Comparison of ENCODE assay signal across 16 cellular contexts in genomic region chr6:55512904-55513303, GRCh38.
"Had no signal": no experiment of that assay in that cellular context is flagged by ENCODE, and none has a peak within 500 bp of the region (broad histone marks: within the 10 kb centered on the region; RNA-seq: fewer than 3 reads in every experiment).

No MANE protein-coding gene starts in this region.

- H3K79me2 ChIP-seq: hepatocyte had no signal

- H3K4me2 ChIP-seq: hepatocyte had no signal

- H3K36me3 Mint-ChIP-seq: activated naive CD4-positive, alpha-beta T cell treated with anti-CD3 and anti-CD28 coated beads, Interleukin-2, amount 50 U/mL, for 72 hours; naive B cell had no signal

- H3K36me3 ChIP-seq: left lung, pancreas, sigmoid colon, spleen, vagina had no signal

- H3K4me1 ChIP-seq: body of pancreas, left lung, pancreas, sigmoid colon, spleen, vagina had no signal

- H3K4me3 ChIP-seq: body of pancreas, hepatocyte, left lung, pancreas, sigmoid colon, spleen, vagina had no signal

- H3K27ac Mint-ChIP-seq: activated CD4-positive, alpha-beta T cell treated with anti-CD3 and anti-CD28 coated beads, Interleukin-2, amount 10 ng/mL, durations not matched to agents 7 days and 5 days; activated naive CD4-positive, alpha-beta T cell treated with anti-CD3 and anti-CD28 coated beads, Interleukin-2, amount 50 U/mL, for 72 hours; activated T-cell treated with anti-CD3 and anti-CD28 coated beads, Interleukin-2, amount 50 U/mL, for 72 hours; naive B cell had no signal

- H3K27me3 Mint-ChIP-seq: activated CD4-positive, alpha-beta T cell treated with anti-CD3 and anti-CD28 coated beads, Interleukin-2, amount 10 ng/mL, durations not matched to agents 7 days and 5 days; naive B cell had no signal

- H3K27ac ChIP-seq: body of pancreas, hepatocyte, left lung, pancreas, sigmoid colon, spleen, vagina had no signal

- H3K9me3 Mint-ChIP-seq: activated CD4-positive, alpha-beta T cell treated with anti-CD3 and anti-CD28 coated beads, Interleukin-2, amount 10 ng/mL, durations not matched to agents 7 days and 5 days had no signal

- DNase-seq: activated CD4-positive, alpha-beta T cell treated with anti-CD3 and anti-CD28 coated beads, Interleukin-2, amount 10 ng/mL, durations not matched to agents 7 days and 5 days; activated CD4-positive, CD25-positive, alpha-beta regulatory T cell; activated CD8-positive, alpha-beta memory T cell treated with anti-CD3 and anti-CD28 coated beads, Interleukin-2, amount 50 U/mL, for 48 hours; activated gamma-delta T cell; activated T-cell treated with anti-CD3 and anti-CD28 coated beads, Interleukin-2, amount 50 U/mL, for 72 hours; amniotic stem cell; body of pancreas; caudate nucleus; left lung; naive B cell; pancreas; sigmoid colon; spleen had no signal

- H3K4me1 Mint-ChIP-seq: activated CD4-positive, alpha-beta T cell treated with anti-CD3 and anti-CD28 coated beads, Interleukin-2, amount 10 ng/mL, durations not matched to agents 7 days and 5 days; naive B cell had no signal

- H3K4me3 Mint-ChIP-seq: activated CD4-positive, alpha-beta T cell treated with anti-CD3 and anti-CD28 coated beads, Interleukin-2, amount 10 ng/mL, durations not matched to agents 7 days and 5 days; activated T-cell treated with anti-CD3 and anti-CD28 coated beads, Interleukin-2, amount 50 U/mL, for 72 hours; naive B cell had no signal

- H2AFZ ChIP-seq: hepatocyte had no signal

- H3K27me3 ChIP-seq: body of pancreas, hepatocyte, left lung, pancreas, sigmoid colon, spleen, vagina had no signal

- H3K9me3 ChIP-seq: body of pancreas, left lung, pancreas, sigmoid colon, spleen, vagina had no signal
